14 cellular contexts compared by ENCODE assay signal in the genomic region with DNA sequence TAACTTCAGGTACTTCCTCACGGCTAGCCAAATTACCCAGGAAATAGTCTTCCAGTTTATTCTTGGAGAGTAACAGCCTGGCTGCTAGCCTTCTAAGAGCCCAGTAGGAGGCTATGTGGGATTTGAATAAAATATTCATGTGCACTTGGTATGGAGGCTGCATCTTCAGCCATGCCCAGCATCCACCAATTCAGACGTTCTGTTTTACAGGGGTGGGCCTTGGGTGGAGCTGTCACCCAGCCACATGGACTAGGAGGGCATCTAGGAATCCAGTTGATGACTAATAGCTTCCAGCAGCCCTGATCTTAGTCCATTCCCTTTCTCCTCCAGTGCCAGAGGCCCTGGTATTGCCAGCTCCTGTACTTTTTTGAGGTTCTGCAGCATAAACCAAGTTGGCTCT.
A peak's percentile ranks its signal among the peaks of the same experiment; 100 is the strongest.
DNase-seq lines count a peak whose midpoint lies in the region; ATAC-seq and TF ChIP-seq lines count a peak whose summit lies in the region.
"Had no signal": no experiment of that assay in that cellular context is flagged by ENCODE, and none has a peak within 500 bp of the region (broad histone marks: within the 10 kb centered on the region; RNA-seq: fewer than 3 reads in every experiment).

No MANE protein-coding gene starts in this region.

- peak; percentile 18 for DNase-seq in DMS53 (lab: John Stamatoyannopoulos, UW)
- no peak for DNase-seq in DMS53 treated with DMSO at 0.1 percent for 48 hours (lab: John Stamatoyannopoulos, UW; ENCODE audit: unreplicated experiment)
- peak; percentile 32 for DNase-seq in SK-MEL-5 (ENCODE audit: low read depth, low spot score)
- DNase-seq in fibroblast of mammary gland (ENCODE audit: low read depth), result peak; percentile 47
- peak; percentile 1 for DNase-seq in skeletal muscle cell (ENCODE audit: low read depth)
- DNase-seq: 8988T, left ventricle myocardium superior, MM.1S, psoas muscle, thyroid gland had no signal

- ATAC-seq in GM19023 (IDR thresholded peaks at IDR 0.05; ENCODE audit: unreplicated experiment) (no peak), GM21515 (IDR thresholded peaks at IDR 0.05; ENCODE audit: unreplicated experiment) (no peak), GM18519 (IDR thresholded peaks at IDR 0.05; ENCODE audit: low FRiP score, unreplicated experiment) (no peak)
- ATAC-seq: left ventricle myocardium superior had no signal

- in situ Hi-C loops in SK-MEL-5 (cut with HindIII; ENCODE audit: low pct_unique_long_range_greater_than_20kb, low sequenced_read_pairs), result no loop called here

- peak; percentile 34 for TF ChIP-seq CTCF in fibroblast of mammary gland (conservative IDR thresholded peaks at IDR 0.05; ENCODE audit: control insufficient read depth, insufficient read depth, low read depth, low read length)

- H3K4me3 ChIP-seq in fibroblast of mammary gland (ENCODE audit: control insufficient read depth, low read depth, low read length) (no peak overlapping the region), skeletal muscle cell (ENCODE audit: low read depth, low read length) (no peak overlapping the region)
- H3K4me3 ChIP-seq: adrenal gland, psoas muscle, thyroid gland had no signal
